18 cellular contexts compared by ENCODE assay signal in genomic region chr17:50858486-50859225, GRCh38. TPM values are rescaled to one million over a fixed set of nuclear protein-coding genes. Genes with fewer than 3 reads are reported as not detected.
DNase-seq lines count a peak whose midpoint lies in the region; ATAC-seq and TF ChIP-seq lines count a peak whose summit lies in the region.
"Had no signal": no experiment of that assay in that cellular context is flagged by ENCODE, and none has a peak within 500 bp of the region (broad histone marks: within the 10 kb centered on the region; RNA-seq: fewer than 3 reads in every experiment).

No MANE protein-coding gene starts in this region.

- H3K4me3 Mint-ChIP-seq in T-helper 17 cell (no peak overlapping the region), neural progenitor cell (no peak overlapping the region)
- H3K4me3 Mint-ChIP-seq in activated T-helper 2 cell treated with anti-CD3 and anti-CD28 coated beads, Interferon-gamma antibody, Interleukin-2, Interleukin-4, amounts not matched to agents 10 μg/mL and 5 μg/mL and 100 μg/mL, durations not matched to agents 14 hours and 24 hours and 36 hours (ENCODE audit: low read depth), result no peak overlapping the region

- no peak for ATAC-seq in T-helper 17 cell
- ATAC-seq in upper lobe of right lung, result no peak
- ATAC-seq in HG03196 (IDR thresholded peaks at IDR 0.05; ENCODE audit: unreplicated experiment), result no peak
- ATAC-seq: HCT116 had no signal

- no peak overlapping the region for H3K9ac ChIP-seq in skeletal muscle tissue (ENCODE audit: low read depth in 1 of 3, low read length in 3 of 3)
- H3K9ac ChIP-seq in neural progenitor cell, result no peak overlapping the region
- H3K9ac ChIP-seq: BLaER1 had no signal

- peaks cover 29% of the 10 kb centered on the region for H4K20me1 ChIP-seq in neural progenitor cell (ENCODE audit: low read depth)

- no peak overlapping the region for H3K4me3 ChIP-seq in skeletal muscle tissue (ENCODE audit: low read length in 3 of 3)
- H3K4me3 ChIP-seq in upper lobe of right lung, result no peak overlapping the region
- no peak overlapping the region for H3K4me3 ChIP-seq in neural progenitor cell
- H3K4me3 ChIP-seq: BLaER1 had no signal

- H3K27ac Mint-ChIP-seq in T-helper 17 cell, result peak overlapping the region; percentile 69
- no peak overlapping the region for H3K27ac Mint-ChIP-seq in neural progenitor cell
- H3K27ac Mint-ChIP-seq in activated T-helper 2 cell treated with anti-CD3 and anti-CD28 coated beads, Interferon-gamma antibody, Interleukin-2, Interleukin-4, amounts not matched to agents 10 μg/mL and 5 μg/mL and 100 μg/mL, durations not matched to agents 14 hours and 24 hours and 36 hours, result no peak overlapping the region
- H3K27ac Mint-ChIP-seq: CD8-positive, alpha-beta memory T cell had no signal

- intact Hi-C loops in upper lobe of right lung (cut with DNase I), result no loop called here
- intact Hi-C loops in activated T-helper 2 cell treated with anti-CD3 and anti-CD28 coated beads, Interferon-gamma antibody, Interleukin-2, Interleukin-4, amounts not matched to agents 10 μg/mL and 5 μg/mL and 100 μg/mL, durations not matched to agents 14 hours and 24 hours and 36 hours (cut with micrococcal nuclease), result no loop called here

- peak overlapping the region; percentile 100 for H3K27ac ChIP-seq in skeletal muscle tissue (ENCODE audit: low read depth, low read length)
- H3K27ac ChIP-seq in upper lobe of right lung, result peak overlapping the region; percentile 6
- no peak overlapping the region for H3K27ac ChIP-seq in neural progenitor cell
- H3K27ac ChIP-seq: BLaER1 had no signal

- H3K36me3 ChIP-seq in skeletal muscle tissue (ENCODE audit: control insufficient read depth in 3 of 3, insufficient read depth in 3 of 3, low read length in 3 of 3) (peaks cover 11 to 14% (median 13%) of the 10 kb centered on the region in 3 donors), upper lobe of right lung (peaks cover 30% of the 10 kb centered on the region), neural progenitor cell (peaks cover 17% of the 10 kb centered on the region)

- H3K4me1 ChIP-seq in skeletal muscle tissue (ENCODE audit: control insufficient read depth in 3 of 3, insufficient read depth in 3 of 3, low read length in 3 of 3) (peaks cover 11 to 19% (median 14%) of the 10 kb centered on the region in 3 donors), upper lobe of right lung (peaks cover 29% of the 10 kb centered on the region), neural progenitor cell (peaks cover 13% of the 10 kb centered on the region)

- DNase-seq in T-helper 17 cell (no peak), mesenteric fat pad (ENCODE audit: low spot score) (peak; percentile 18), upper lobe of right lung (no peak), neural progenitor cell (ENCODE audit: low spot score) (no peak)
- no peak for DNase-seq in activated T-helper 2 cell treated with anti-CD3 and anti-CD28 coated beads, Interferon-gamma antibody, Interleukin-2, Interleukin-4, amounts not matched to agents 10 μg/mL and 5 μg/mL and 100 μg/mL, durations not matched to agents 14 hours and 24 hours and 36 hours (ENCODE audit: low spot score)
- DNase-seq: AML-193; Caco-2; CD8-positive, alpha-beta memory T cell; DND-41; GDM1; IMR-90 had no signal

- H3K27me3 Mint-ChIP-seq in T-helper 17 cell, result no peaks in the 10 kb centered on the region
- peaks cover 4% of the 10 kb centered on the region for H3K27me3 Mint-ChIP-seq in neural progenitor cell (ENCODE audit: insufficient read depth, low read depth)
- H3K27me3 Mint-ChIP-seq in activated T-helper 2 cell treated with anti-CD3 and anti-CD28 coated beads, Interferon-gamma antibody, Interleukin-2, Interleukin-4, amounts not matched to agents 10 μg/mL and 5 μg/mL and 100 μg/mL, durations not matched to agents 14 hours and 24 hours and 36 hours (ENCODE audit: low read depth), result peaks cover 24% of the 10 kb centered on the region

- TF ChIP-seq CTCF in upper lobe of right lung (IDR thresholded peaks at IDR 0.05) (no peak), neural progenitor cell (IDR thresholded peaks at IDR 0.05) (no peak)

- H3K4me2 ChIP-seq in neural progenitor cell, result no peak overlapping the region
- H3K4me2 ChIP-seq: BLaER1 had no signal

- H3K9me3 Mint-ChIP-seq in neural progenitor cell, result no peaks in the 10 kb centered on the region
- no peaks in the 10 kb centered on the region for H3K9me3 Mint-ChIP-seq in activated T-helper 2 cell treated with anti-CD3 and anti-CD28 coated beads, Interferon-gamma antibody, Interleukin-2, Interleukin-4, amounts not matched to agents 10 μg/mL and 5 μg/mL and 100 μg/mL, durations not matched to agents 14 hours and 24 hours and 36 hours
- H3K9me3 Mint-ChIP-seq: CD8-positive, alpha-beta memory T cell had no signal

- H3K36me3 Mint-ChIP-seq in T-helper 17 cell (ENCODE audit: low read depth) (peaks cover 12% of the 10 kb centered on the region), neural progenitor cell (peaks cover 8% of the 10 kb centered on the region)
- H3K36me3 Mint-ChIP-seq in activated T-helper 2 cell treated with anti-CD3 and anti-CD28 coated beads, Interferon-gamma antibody, Interleukin-2, Interleukin-4, amounts not matched to agents 10 μg/mL and 5 μg/mL and 100 μg/mL, durations not matched to agents 14 hours and 24 hours and 36 hours (ENCODE audit: low read depth), result peaks cover 20% of the 10 kb centered on the region

- no peak overlapping the region for H2AFZ ChIP-seq in neural progenitor cell (replicated peaks)

- H3K27me3 ChIP-seq in skeletal muscle tissue (ENCODE audit: control insufficient read depth in 3 of 3, insufficient read depth in 3 of 3, low read length in 3 of 3) (no peaks in the 10 kb centered on the region), upper lobe of right lung (no peaks in the 10 kb centered on the region), neural progenitor cell (no peaks in the 10 kb centered on the region)
- H3K27me3 ChIP-seq: BLaER1 had no signal

- H3K4me1 Mint-ChIP-seq in T-helper 17 cell, result peaks cover 25% of the 10 kb centered on the region
- peaks cover 9% of the 10 kb centered on the region for H3K4me1 Mint-ChIP-seq in neural progenitor cell
- peaks cover 18% of the 10 kb centered on the region for H3K4me1 Mint-ChIP-seq in activated T-helper 2 cell treated with anti-CD3 and anti-CD28 coated beads, Interferon-gamma antibody, Interleukin-2, Interleukin-4, amounts not matched to agents 10 μg/mL and 5 μg/mL and 100 μg/mL, durations not matched to agents 14 hours and 24 hours and 36 hours (ENCODE audit: low read depth)

- H3K79me2 ChIP-seq in neural progenitor cell (ENCODE audit: low read depth), result peaks cover 24% of the 10 kb centered on the region

- peaks cover 29% of the 10 kb centered on the region for H3F3A ChIP-seq in neural progenitor cell (ENCODE audit: low read depth)

- no peaks in the 10 kb centered on the region for H3K9me3 ChIP-seq in T-helper 17 cell (ENCODE audit: control insufficient read depth, low read length, poor library complexity, severe bottlenecking)
- no peaks in the 10 kb centered on the region for H3K9me3 ChIP-seq in skeletal muscle tissue (ENCODE audit: control insufficient read depth in 3 of 3, low read length in 3 of 3)
- H3K9me3 ChIP-seq in upper lobe of right lung, result no peaks in the 10 kb centered on the region
- H3K9me3 ChIP-seq in neural progenitor cell (ENCODE audit: low read depth), result no peaks in the 10 kb centered on the region
- H3K9me3 ChIP-seq: BLaER1, Caco-2 had no signal

RNA-seq across cellular contexts. Expression of gene TOB1, which starts 7.5 kb away (rescaled TPM):
- total RNA-seq in T-helper 17 cell, result 100 to 1,000 TPM; 226 to 358 TPM
- total RNA-seq in mesenteric fat pad, result 70.7 TPM
- total RNA-seq in skeletal muscle tissue, result 27.1 TPM
- total RNA-seq in upper lobe of right lung, result 70.1 TPM
- 13.6 and 18.2 TPM in 2 replicates for total RNA-seq in neural progenitor cell (ENCODE audit: low replicate concordance)
- total RNA-seq in activated T-helper 2 cell treated with anti-CD3 and anti-CD28 coated beads, Interferon-gamma antibody, Interleukin-2, Interleukin-4, amounts not matched to agents 10 μg/mL and 5 μg/mL and 100 μg/mL, durations not matched to agents 14 hours and 24 hours and 36 hours, result 28.5 and 28.9 TPM in 2 replicates

RNA-seq across cellular contexts. Expression of gene WFIKKN2, which starts 23.3 kb away (rescaled TPM):
- total RNA-seq in T-helper 17 cell, result not detected
- 0.16 TPM for total RNA-seq in mesenteric fat pad
- 0.52 TPM for total RNA-seq in skeletal muscle tissue
- 0.69 TPM for total RNA-seq in upper lobe of right lung
- total RNA-seq in neural progenitor cell (ENCODE audit: low replicate concordance), result not detected in 2 replicates
- total RNA-seq in activated T-helper 2 cell treated with anti-CD3 and anti-CD28 coated beads, Interferon-gamma antibody, Interleukin-2, Interleukin-4, amounts not matched to agents 10 μg/mL and 5 μg/mL and 100 μg/mL, durations not matched to agents 14 hours and 24 hours and 36 hours, result not detected in 2 replicates
- total RNA-seq: A673; Caco-2; CD8-positive, alpha-beta memory T cell; H4; HT-29; IMR-90 had no signal
